19 cellular contexts compared by ENCODE assay signal in the genomic region with DNA sequence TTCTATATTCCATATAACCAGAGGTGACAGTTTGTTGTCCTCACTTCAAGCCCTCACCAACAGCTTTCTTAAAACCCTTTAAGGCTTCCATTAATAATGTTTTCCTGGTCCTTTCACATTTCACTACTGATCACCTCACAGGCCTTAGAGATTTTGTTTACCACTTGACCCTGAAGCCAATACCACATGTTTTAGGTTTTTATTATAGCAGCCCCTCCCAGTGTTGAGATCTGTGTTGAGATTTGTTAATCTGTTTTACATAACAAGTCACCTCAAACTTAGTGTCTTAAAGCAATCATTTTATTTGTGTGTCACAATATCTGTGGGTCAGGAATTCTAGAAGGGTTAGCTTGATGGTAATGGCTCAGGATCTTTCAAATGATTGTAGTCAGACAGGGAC. TPM values are rescaled to one million over a fixed set of nuclear protein-coding genes. Genes with fewer than 3 reads are reported as not detected.
DNase-seq lines count a peak whose midpoint lies in the region; ATAC-seq and TF ChIP-seq lines count a peak whose summit lies in the region.
"Had no signal": no experiment of that assay in that cellular context is flagged by ENCODE, and none has a peak within 500 bp of the region (broad histone marks: within the 10 kb centered on the region; RNA-seq: fewer than 3 reads in every experiment).

No MANE protein-coding gene starts in this region.

- H3K36me3 Mint-ChIP-seq in H9 (ENCODE audit: insufficient read depth in 1 of 3, low read depth in 3 of 3), result peaks cover 22 to 71% (median 50%) of the 10 kb centered on the region in 3 experiments; a peak in 6 of 7 replicates

- no peak overlapping the region for H4K5ac ChIP-seq in H9 (ENCODE audit: insufficient read length, low read depth, low read length)

- H4K8ac ChIP-seq in H9 (replicated peaks; ENCODE audit: insufficient read length, low read depth, low read length), result no peak overlapping the region

- no peak overlapping the region for H3K23ac ChIP-seq in H9 (ENCODE audit: insufficient read length, low read depth, low read length)

- no peak overlapping the region for H3K4me3 Mint-ChIP-seq in H9
- H3K4me3 Mint-ChIP-seq: CD8-positive, alpha-beta T cell had no signal

- no peak overlapping the region for H3K4ac ChIP-seq in H9 (ENCODE audit: low read depth, low read length)

- H3K23me2 ChIP-seq in H9 (ENCODE audit: insufficient read length, low read depth, low read length, poor library complexity, severe bottlenecking), result no peaks in the 10 kb centered on the region

- H3K4me3 ChIP-seq in AG10803 (ENCODE audit: low read length) (no peak overlapping the region), fibroblast of villous mesenchyme (ENCODE audit: low read depth, low read length) (no peak overlapping the region), osteoblast (ENCODE audit: insufficient read depth, low read length) (no peak overlapping the region), psoas muscle (no peak overlapping the region)
- H3K4me3 ChIP-seq: A549; BLaER1 treated with 17β-estradiol and CSF1 and Interleukin-3, amounts not matched to agents 10 nM and 100 nM; K562 had no signal

- H3K4me2 ChIP-seq in H9 (ENCODE audit: insufficient read depth, insufficient read length, low read length), result no peak overlapping the region
- H3K4me2 ChIP-seq in osteoblast (ENCODE audit: insufficient read depth, low read length), result no peak overlapping the region
- H3K4me2 ChIP-seq: A549; BLaER1 treated with 17β-estradiol and CSF1 and Interleukin-3, amounts not matched to agents 10 nM and 100 nM had no signal

- no peaks in the 10 kb centered on the region for H4K20me1 ChIP-seq in H9 (ENCODE audit: control insufficient read depth, insufficient read depth, insufficient read length)
- no peaks in the 10 kb centered on the region for H4K20me1 ChIP-seq in osteoblast (ENCODE audit: insufficient read depth, low read length)

- no peak for TF ChIP-seq CTCF in AG10803 (conservative IDR thresholded peaks at IDR 0.05; ENCODE audit: low read length)
- no peak for TF ChIP-seq CTCF in H9 (conservative IDR thresholded peaks at IDR 0.05)
- TF ChIP-seq CTCF in fibroblast of villous mesenchyme (IDR thresholded peaks at IDR 0.05; ENCODE audit: insufficient read depth, low read depth, low read length), result no peak
- no peak for TF ChIP-seq CTCF in osteoblast (IDR thresholded peaks at IDR 0.05; ENCODE audit: extremely low read depth, low read depth, low read length)
- no peak for TF ChIP-seq CTCF in psoas muscle (IDR thresholded peaks at IDR 0.05)

- no peaks in the 10 kb centered on the region for H3K27me3 Mint-ChIP-seq in H9 (ENCODE audit: low read depth)

- no peaks in the 10 kb centered on the region for H3K9me3 ChIP-seq in H9 (ENCODE audit: control insufficient read depth, low read depth, low read length)
- no peaks in the 10 kb centered on the region for H3K9me3 ChIP-seq in osteoblast (ENCODE audit: low read depth, low read length)
- H3K9me3 ChIP-seq in psoas muscle, result no peaks in the 10 kb centered on the region
- H3K9me3 ChIP-seq: A549; BLaER1 treated with 17β-estradiol and CSF1 and Interleukin-3, amounts not matched to agents 10 nM and 100 nM had no signal

- no peak overlapping the region for H2BK5ac ChIP-seq in H9 (ENCODE audit: insufficient read length, low read length)

- no peaks in the 10 kb centered on the region for H3K79me1 ChIP-seq in H9 (ENCODE audit: insufficient read depth, low read depth, low read length, poor library complexity, severe bottlenecking)

- H2AFZ ChIP-seq in H9 (ENCODE audit: low read length) (no peak overlapping the region), osteoblast (ENCODE audit: low read length) (no peak overlapping the region)

- H3K27ac ChIP-seq in H9 (ENCODE audit: insufficient read length, low read depth, low read length) (no peak overlapping the region), osteoblast (ENCODE audit: low read depth, low read length) (peak overlapping the region; percentile 10), psoas muscle (no peak overlapping the region)
- H3K27ac ChIP-seq: A549; BLaER1 treated with 17β-estradiol and CSF1 and Interleukin-3, amounts not matched to agents 10 nM and 100 nM had no signal

- H3K9ac ChIP-seq in H9 (ENCODE audit: extremely low read depth, insufficient read length, low read length), result no peak overlapping the region
- H3K9ac ChIP-seq: BLaER1 treated with 17β-estradiol and CSF1 and Interleukin-3, amounts not matched to agents 10 nM and 100 nM had no signal

- H2BK12ac ChIP-seq in H9 (ENCODE audit: insufficient read length, low read depth, low read length), result no peak overlapping the region

- H2BK20ac ChIP-seq in H9 (ENCODE audit: low read depth, low read length, poor library complexity, severe bottlenecking), result no peak overlapping the region

- DNase-seq in AG10803 (ENCODE audit: low read depth), result peak; percentile 12
- no peak for DNase-seq in H9
- peak; percentile 38 for DNase-seq in fibroblast of villous mesenchyme (ENCODE audit: low read depth)
- DNase-seq in osteoblast (ENCODE audit: insufficient read length, low spot score, missing footprints), result no peak
- DNase-seq in psoas muscle, result no peak
- no peak for DNase-seq in NCI-H1092 treated with DMSO at 0.1 percent for 48 hours (lab: John Stamatoyannopoulos, UW)
- DNase-seq: Calu3; CD8-positive, alpha-beta T cell; GF-D8; GOT3; NCI-H1105; NCI-H2081; NCI-H2171 treated with DMSO at 0.1 percent for 48 hours; NCI-H446 treated with DMSO at 0.1 percent for 48 hours had no signal

- peaks cover 0 to 10% of the 10 kb centered on the region in 2 experiments; a peak in 2 of 4 replicates for H3K4me1 Mint-ChIP-seq in H9

- no peak overlapping the region for H2BK120ac ChIP-seq in H9 (ENCODE audit: low read depth, low read length, poor library complexity, severe bottlenecking)

- peaks cover 12% of the 10 kb centered on the region for H3K36me3 ChIP-seq in osteoblast (ENCODE audit: insufficient read depth, low read length)
- H3K36me3 ChIP-seq in psoas muscle (ENCODE audit: insufficient read depth in 1 of 2, low read depth in 1 of 2), result peaks cover 6 to 79% of the 10 kb centered on the region in 2 donors

- no peak overlapping the region for H2BK15ac ChIP-seq in H9 (ENCODE audit: low read depth, low read length)

- no peak overlapping the region for H2AK5ac ChIP-seq in H9 (ENCODE audit: insufficient read length, low read length)

- intact Hi-C loops in psoas muscle (cut with DNase I), result no loop called here

- H3K79me2 ChIP-seq in H9 (ENCODE audit: insufficient read depth, low read length) (no peaks in the 10 kb centered on the region), osteoblast (ENCODE audit: insufficient read depth, low read length) (no peaks in the 10 kb centered on the region)

- no peak for ATAC-seq in psoas muscle
- no peak for ATAC-seq in GM21526 (IDR thresholded peaks at IDR 0.05; ENCODE audit: low FRiP score, unreplicated experiment)
- ATAC-seq: A549; CD8-positive, alpha-beta T cell; K562; Right ventricle myocardium inferior had no signal

- H3T11ph ChIP-seq in H9 (ENCODE audit: low read length), result no peak overlapping the region

- H3K14ac ChIP-seq in H9 (ENCODE audit: insufficient read depth, low read length), result no peak overlapping the region

- H4K91ac ChIP-seq in H9 (ENCODE audit: insufficient read length, low read depth, low read length), result no peak overlapping the region

- no peaks in the 10 kb centered on the region for H3K9me3 Mint-ChIP-seq in H9
- H3K9me3 Mint-ChIP-seq: CD8-positive, alpha-beta T cell had no signal

- no peaks in the 10 kb centered on the region for H3K4me1 ChIP-seq in H9 (ENCODE audit: insufficient read depth, low read length)
- peaks cover 7% of the 10 kb centered on the region for H3K4me1 ChIP-seq in osteoblast (ENCODE audit: insufficient read depth, low read length)
- H3K4me1 ChIP-seq in psoas muscle, result peaks cover 12% of the 10 kb centered on the region
- H3K4me1 ChIP-seq: A549 had no signal

- H3K27me3 ChIP-seq in H9 (ENCODE audit: insufficient read depth, low read length) (no peaks in the 10 kb centered on the region), osteoblast (ENCODE audit: insufficient read depth, low read length) (no peaks in the 10 kb centered on the region), psoas muscle (ENCODE audit: insufficient read depth in 3 of 3, low read length in 2 of 3) (no peaks in the 10 kb centered on the region)
- H3K27me3 ChIP-seq: BLaER1 treated with 17β-estradiol and CSF1 and Interleukin-3, amounts not matched to agents 10 nM and 100 nM had no signal

- H3K18ac ChIP-seq in H9 (ENCODE audit: insufficient read length, low read depth, low read length), result no peak overlapping the region

- H3K56ac ChIP-seq in H9 (ENCODE audit: insufficient read length, low read depth, low read length), result no peak overlapping the region

- H3K27ac Mint-ChIP-seq in H9, result peak overlapping the region in 2 of 3 experiments; percentile 5 to 56; a peak in 1 of 7 replicates
- H3K27ac Mint-ChIP-seq: CD8-positive, alpha-beta T cell had no signal

RNA-seq across cellular contexts. Expression of gene FAR1, which starts 49.9 kb away (rescaled TPM):
- total RNA-seq in H9 (2021) (72.5 and 77.0 TPM in 2 replicates), fibroblast of villous mesenchyme (58.3 and 59.9 TPM in 2 replicates), osteoblast (61.9 and 70.1 TPM in 2 replicates), psoas muscle (10 to 100 TPM; 23.8 to 35.4 (median 25.3) TPM)
- 10 to 100 TPM; 10.2 to 23.7 (median 17.2) TPM for polyA plus RNA-seq in psoas muscle

Comparison
In these comparisons a context has a peak if more than half of its experiments do, and no peak if none do; other contexts are left out.
1. DNase-seq: peak in AG10803 (single experiment) and fibroblast of villous mesenchyme (single experiment); none in H9 (single experiment), osteoblast (single experiment), psoas muscle (0 of 2) and NCI-H1092 treated with DMSO at 0.1 percent for 48 hours (single experiment).